In genomic region chr12:7004287-7004803, GRCh38 we compare ENCODE assay signal across 23 cellular contexts. TPM values are rescaled to one million over a fixed set of nuclear protein-coding genes. Genes with fewer than 3 reads are reported as not detected.
A peak's percentile ranks its signal among the peaks of the same experiment; 100 is the strongest.
DNase-seq lines count a peak whose midpoint lies in the region; ATAC-seq and TF ChIP-seq lines count a peak whose summit lies in the region.
"Had no signal": no experiment of that assay in that cellular context is flagged by ENCODE, and none has a peak within 500 bp of the region (broad histone marks: within the 10 kb centered on the region; RNA-seq: fewer than 3 reads in every experiment).

No MANE protein-coding gene starts in this region.

- H3K4me3 ChIP-seq in gastrocnemius medialis = no peak overlapping the region
- H3K4me3 ChIP-seq: BLaER1 treated with 17β-estradiol and CSF1 and Interleukin-3, amounts not matched to agents 10 nM and 100 nM; MG63; SJSA1 had no signal

- peak overlapping the region; percentile 23 to 98 (median 76) for H3K27ac ChIP-seq in gastrocnemius medialis
- H3K27ac ChIP-seq: HL-60, SJSA1 had no signal

- H3K4me3 Mint-ChIP-seq in CD14-positive monocyte = no peak overlapping the region
- no peak overlapping the region for H3K4me3 Mint-ChIP-seq in T-helper 17 cell
- H3K4me3 Mint-ChIP-seq: CD4-positive, alpha-beta memory T cell had no signal

- peaks cover 73 to 75% of the 10 kb centered on the region in 2 donors for H3K4me1 ChIP-seq in gastrocnemius medialis
- H3K4me1 ChIP-seq: SJSA1 had no signal

- intact Hi-C loops in CD14-positive monocyte (cut with micrococcal nuclease) (no loop called here), gastrocnemius medialis (cut with DNase I; ENCODE audit: low total_unique reads) (no loop called here)

- in situ Hi-C loops in gastrocnemius medialis (cut with MboI; ENCODE audit: low sequenced_read_pairs in 4 of 4) = no loop called here

- H3K27ac Mint-ChIP-seq in CD14-positive monocyte (peak overlapping the region in 6 of 7 donors; percentile 14 to 81 (median 68)), T-helper 17 cell (peak overlapping the region; percentile 9)

- peaks cover 66% of the 10 kb centered on the region for H3K4me1 Mint-ChIP-seq in CD14-positive monocyte
- H3K4me1 Mint-ChIP-seq in T-helper 17 cell = peaks cover 22% of the 10 kb centered on the region

- H3K36me3 Mint-ChIP-seq in CD14-positive monocyte = peaks cover 8 to 15% of the 10 kb centered on the region in 2 donors
- no peaks in the 10 kb centered on the region for H3K36me3 Mint-ChIP-seq in T-helper 17 cell (ENCODE audit: low read depth)

- ATAC-seq in T-helper 17 cell = no peak
- peak; percentile 58 for ATAC-seq in left lobe of liver
- no peak for ATAC-seq in gastrocnemius medialis
- ATAC-seq in GM21786 (IDR thresholded peaks at IDR 0.05; ENCODE audit: unreplicated experiment) = no peak
- no peak for ATAC-seq in GM18861 (IDR thresholded peaks at IDR 0.05; ENCODE audit: unreplicated experiment)
- ATAC-seq: PC-3 had no signal

- DNase-seq in CD14-positive monocyte (ENCODE audit: low spot score) (no peak), T-helper 17 cell (no peak), left lobe of liver (ENCODE audit: low spot score) (no peak), gastrocnemius medialis (no peak), AML-193 (lab: John Stamatoyannopoulos, UW) (no peak), superior temporal gyrus (ENCODE audit: extremely low spot score) (no peak)
- DNase-seq: Caco-2; CD4-positive, alpha-beta memory T cell; GDM1; KBM-7; MG63; NCI-H2029 treated with DMSO at 0.1 percent for 48 hours; NCI-H446 treated with DMSO at 0.1 percent for 48 hours; NCI-H526; NCI-H82; NK-92 treated with Interleukin-12 subunit alpha and Interleukin-12 subunit beta, amount 100 ng/mL, for 24 hours; PC-3 had no signal

- TF ChIP-seq CTCF in CD14-positive monocyte (IDR thresholded peaks at IDR 0.05) = no peak
- no peak for TF ChIP-seq CTCF in gastrocnemius medialis (IDR thresholded peaks at IDR 0.05 in 4 of 5, conservative IDR thresholded peaks at IDR 0.05 in 1 of 5)

- H3K27me3 Mint-ChIP-seq in CD14-positive monocyte (ENCODE audit: low read depth in 3 of 3) = no peaks in the 10 kb centered on the region
- no peaks in the 10 kb centered on the region for H3K27me3 Mint-ChIP-seq in T-helper 17 cell
- H3K27me3 Mint-ChIP-seq: CD4-positive, alpha-beta memory T cell had no signal

- no peaks in the 10 kb centered on the region for H3K9me3 Mint-ChIP-seq in CD14-positive monocyte
- H3K9me3 Mint-ChIP-seq: CD4-positive, alpha-beta memory T cell had no signal

- H3K36me3 ChIP-seq in gastrocnemius medialis = no peaks in the 10 kb centered on the region

- no peak for TF ChIP-seq POLR2A in gastrocnemius medialis (IDR thresholded peaks at IDR 0.05)

- H3K9me3 ChIP-seq in T-helper 17 cell (ENCODE audit: control insufficient read depth, low read length, poor library complexity, severe bottlenecking) = no peaks in the 10 kb centered on the region
- H3K9me3 ChIP-seq in gastrocnemius medialis = no peaks in the 10 kb centered on the region
- H3K9me3 ChIP-seq: BLaER1 treated with 17β-estradiol and CSF1 and Interleukin-3, amounts not matched to agents 10 nM and 100 nM; Caco-2; MG63; SJSA1 had no signal

- H3K27me3 ChIP-seq in gastrocnemius medialis = no peaks in the 10 kb centered on the region
- H3K27me3 ChIP-seq: BLaER1 treated with 17β-estradiol and CSF1 and Interleukin-3, amounts not matched to agents 10 nM and 100 nM; MG63; SJSA1 had no signal

RNA-seq across cellular contexts. Expression of gene LPCAT3, which starts 13.9 kb away (rescaled TPM):
- polyA plus RNA-seq in CD14-positive monocyte = 10 to 100 TPM; 54.1 to 62.7 TPM
- total RNA-seq in T-helper 17 cell = 10 to 100 TPM; 34.3 to 45.2 TPM
- 54.3 TPM for total RNA-seq in left lobe of liver
- 10 to 100 TPM; 19.4 to 42.8 (median 36.7) TPM for total RNA-seq in gastrocnemius medialis

RNA-seq across cellular contexts. Expression of gene EMG1, which starts 33.6 kb away (rescaled TPM):
- polyA plus RNA-seq in CD14-positive monocyte = 10 to 100 TPM; 33.1 to 35.3 TPM
- total RNA-seq in T-helper 17 cell (10 to 100 TPM; 36.2 to 36.9 TPM), left lobe of liver (16.1 TPM), gastrocnemius medialis (10 to 100 TPM; 25.8 to 40.6 (median 32.1) TPM)

RNA-seq across cellular contexts. Expression of gene PHB2, which starts 33.9 kb away (rescaled TPM):
- 10 to 100 TPM; 90.6 to 91.9 TPM for polyA plus RNA-seq in CD14-positive monocyte
- 100 to 1,000 TPM; 145 to 150 TPM for total RNA-seq in T-helper 17 cell
- 129 TPM for total RNA-seq in left lobe of liver
- 100 to 1,000 TPM; 226 to 304 (median 238) TPM for total RNA-seq in gastrocnemius medialis

RNA-seq across cellular contexts. Expression of gene PTPN6, which starts 53.2 kb away (rescaled TPM):
- polyA plus RNA-seq in CD14-positive monocyte = 100 to 1,000 TPM; 449 to 562 TPM
- total RNA-seq in T-helper 17 cell (100 to 1,000 TPM; 115 to 177 TPM), left lobe of liver (17.8 TPM), gastrocnemius medialis (1 to 10 TPM in 3 of 4 donors, under 1 TPM in 1; 0.87 to 7.6 (median 5.0) TPM)
- total RNA-seq: LHCN-M2, SJSA1 had no signal

RNA-seq across cellular contexts. Expression of gene C1S, which starts 56.2 kb away (rescaled TPM):
- polyA plus RNA-seq in CD14-positive monocyte = not detected
- total RNA-seq in T-helper 17 cell (1 to 10 TPM; 2.9 to 3.0 TPM), left lobe of liver (1,760 TPM), gastrocnemius medialis (10 to 100 TPM; 58.1 to 90.8 (median 85.9) TPM)
- polyA plus RNA-seq: CD4-positive, alpha-beta memory T cell had no signal
